19 cellular contexts compared by ENCODE assay signal in genomic region chr6:89330910-89331309, GRCh38. TPM values are rescaled to one million over a fixed set of nuclear protein-coding genes. Genes with fewer than 3 reads are reported as not detected.
DNase-seq lines count a peak whose midpoint lies in the region; ATAC-seq and TF ChIP-seq lines count a peak whose summit lies in the region.
"Had no signal": no experiment of that assay in that cellular context is flagged by ENCODE, and none has a peak within 500 bp of the region (broad histone marks: within the 10 kb centered on the region; RNA-seq: fewer than 3 reads in every experiment).

No MANE protein-coding gene starts in this region.

- H3K9ac ChIP-seq in SK-N-SH (no peak overlapping the region), adipocyte (ENCODE audit: low read length) (no peak overlapping the region)

- H2AFZ ChIP-seq in SK-N-SH (ENCODE audit: low read depth): no peak overlapping the region
- H2AFZ ChIP-seq: GM23338 had no signal

- H3K4me3 ChIP-seq in HEK293 (ENCODE audit: low read depth, low read length) (no peak overlapping the region), SK-N-SH (ENCODE audit: low read depth in 2 of 2, low read length in 1 of 2) (no peak overlapping the region), adipocyte (ENCODE audit: low read length) (no peak overlapping the region), fibroblast of villous mesenchyme (ENCODE audit: low read depth, low read length) (no peak overlapping the region)
- H3K4me3 ChIP-seq: GM12878, GM23338 had no signal

- H3K27ac ChIP-seq in HEK293 (ENCODE audit: extremely low read depth, low read depth, low read length) (no peak overlapping the region), SK-N-SH (ENCODE audit: low read depth in 2 of 2, low read length in 1 of 2) (no peak overlapping the region)

- no peaks in the 10 kb centered on the region for H3K27me3 Mint-ChIP-seq in stimulated activated memory B cell treated with anti-CD40 and anti-IgM and Interleukin-4, amounts not matched to agents 10 μg/mL and 1 μg/mL and 100 μg/mL, for 72 hours
- H3K27me3 Mint-ChIP-seq: CD4-positive, alpha-beta memory T cell had no signal

- TF ChIP-seq EP300 in SK-N-SH (IDR thresholded peaks at IDR 0.05; ENCODE audit: borderline replicate concordance in 1 of 2, low read depth in 1 of 2, low read length in 1 of 2): peak in 1 of 2 experiments; percentile 12; a peak in 1 of 4 replicates

- no peak overlapping the region for H3K4me2 ChIP-seq in SK-N-SH
- H3K4me2 ChIP-seq: GM23338 had no signal

- no peak for TF ChIP-seq RAD21 in SK-N-SH (IDR thresholded peaks at IDR 0.05; ENCODE audit: low read length)

- peaks cover 14 to 56% of the 10 kb centered on the region in 2 experiments for H3K36me3 ChIP-seq in HEK293 (ENCODE audit: control insufficient read depth in 2 of 2, insufficient read depth in 1 of 2, low read length in 2 of 2)
- H3K36me3 ChIP-seq in SK-N-SH (replicated peaks in 1 of 2; ENCODE audit: control insufficient read depth in 1 of 2, insufficient read depth in 2 of 2, low read length in 1 of 2): peaks cover 66 to 82% of the 10 kb centered on the region in 2 experiments
- peaks cover 81% of the 10 kb centered on the region for H3K36me3 ChIP-seq in adipocyte (ENCODE audit: control insufficient read depth, insufficient read depth, low read length, severe bottlenecking)

- POLR2A ChIA-PET in HEK293 (lab: Yijun Ruan, JAX) (interaction anchor here (1.2 kb wide), 1 partner anchor 23 kb away, joined by 3 read pairs; no protein-coding TSS in a partner anchor), SK-N-SH (lab: Yijun Ruan, JAX) (no interaction called here)

- no peaks in the 10 kb centered on the region for H3K9me3 ChIP-seq in HEK293 (ENCODE audit: control insufficient read depth, insufficient read depth, low read depth, low read length)
- no peaks in the 10 kb centered on the region for H3K9me3 ChIP-seq in SK-N-SH
- H3K9me3 ChIP-seq in adipocyte (ENCODE audit: control insufficient read depth, low read length): no peaks in the 10 kb centered on the region

- no peaks in the 10 kb centered on the region for H3K79me2 ChIP-seq in SK-N-SH (ENCODE audit: insufficient read depth)

- H3K27me3 ChIP-seq in SK-N-SH (ENCODE audit: insufficient read depth) (no peaks in the 10 kb centered on the region), adipocyte (replicated peaks; ENCODE audit: control insufficient read depth, insufficient read depth, low read length) (no peaks in the 10 kb centered on the region)

- no peak for TF ChIP-seq CTCF in HEK293 (tag by site-specific recombination; IDR thresholded peaks at IDR 0.05)
- TF ChIP-seq CTCF in SK-N-SH (IDR thresholded peaks at IDR 0.05): no peak
- no peak for TF ChIP-seq CTCF in fibroblast of villous mesenchyme (IDR thresholded peaks at IDR 0.05; ENCODE audit: insufficient read depth, low read depth, low read length)

- no peaks in the 10 kb centered on the region for H4K20me1 ChIP-seq in SK-N-SH (ENCODE audit: insufficient read depth)

- no peak for ATAC-seq in stimulated activated memory B cell treated with anti-CD40 and anti-IgM and Interleukin-4, amounts not matched to agents 10 μg/mL and 1 μg/mL and 100 μg/mL, for 72 hours
- ATAC-seq: GM12878, GM23338, HCT116 had no signal

- no peaks in the 10 kb centered on the region for H3K9me3 Mint-ChIP-seq in stimulated activated memory B cell treated with anti-CD40 and anti-IgM and Interleukin-4, amounts not matched to agents 10 μg/mL and 1 μg/mL and 100 μg/mL, for 72 hours
- H3K9me3 Mint-ChIP-seq: CD4-positive, alpha-beta memory T cell; GM23338; H9; HFFc6 had no signal

- CTCF ChIA-PET in HEK293 (lab: Yijun Ruan, JAX) (interaction anchor here (0.6 kb wide), 1 partner anchor 12 kb away, joined by 3 read pairs; no protein-coding TSS in a partner anchor), SK-N-SH (lab: Yijun Ruan, JAX) (no interaction called here)

- H3K4me3 Mint-ChIP-seq in stimulated activated memory B cell treated with anti-CD40 and anti-IgM and Interleukin-4, amounts not matched to agents 10 μg/mL and 1 μg/mL and 100 μg/mL, for 72 hours: no peak overlapping the region
- H3K4me3 Mint-ChIP-seq: CD4-positive, alpha-beta memory T cell; GM23338; H9; HFFc6 had no signal

- H3K4me1 ChIP-seq in HEK293 (ENCODE audit: control insufficient read depth, insufficient read depth, low read length): no peaks in the 10 kb centered on the region
- H3K4me1 ChIP-seq in SK-N-SH (ENCODE audit: control insufficient read depth in 1 of 2, insufficient read depth in 2 of 2, low read depth in 1 of 2, low read length in 1 of 2): no peaks in the 10 kb centered on the region
- H3K4me1 ChIP-seq in adipocyte (ENCODE audit: control insufficient read depth, insufficient read depth, low read length): no peaks in the 10 kb centered on the region

- no peak overlapping the region for H3K27ac Mint-ChIP-seq in stimulated activated memory B cell treated with anti-CD40 and anti-IgM and Interleukin-4, amounts not matched to agents 10 μg/mL and 1 μg/mL and 100 μg/mL, for 72 hours
- H3K27ac Mint-ChIP-seq: CD4-positive, alpha-beta memory T cell; GM23338; H9; HFFc6 had no signal

- DNase-seq in SK-N-SH (peak; percentile 37), adipocyte (ENCODE audit: low read depth) (peak; percentile 18), fibroblast of villous mesenchyme (ENCODE audit: low read depth) (peak; percentile 28), HUDEP-2 (lab: John Stamatoyannopoulos, UW; ENCODE audit: unreplicated experiment in 76 of 76) (no peak)
- DNase-seq: C1 segment of cervical spinal cord; Calu3; CD4-positive, alpha-beta memory T cell; COR-L47; DMS79; EL; GDM1; H9; HFFc6 had no signal

- 100% methylated on average over 1 of the region's 1 CpG for WGBS in SK-N-SH (ENCODE audit: low lambda C conversion rate)

- no peaks in the 10 kb centered on the region for H3K4me1 Mint-ChIP-seq in stimulated activated memory B cell treated with anti-CD40 and anti-IgM and Interleukin-4, amounts not matched to agents 10 μg/mL and 1 μg/mL and 100 μg/mL, for 72 hours
- H3K4me1 Mint-ChIP-seq: GM23338, H9 had no signal

- H3K9me2 ChIP-seq in SK-N-SH: no peaks in the 10 kb centered on the region

- no peaks in the 10 kb centered on the region for H3F3A ChIP-seq in SK-N-SH (replicated peaks; ENCODE audit: insufficient read depth)

- H3K36me3 Mint-ChIP-seq in stimulated activated memory B cell treated with anti-CD40 and anti-IgM and Interleukin-4, amounts not matched to agents 10 μg/mL and 1 μg/mL and 100 μg/mL, for 72 hours: peaks cover 59% of the 10 kb centered on the region

TF ChIP-seq in HEK293, 187 proteins besides CTCF, POLR2A, EP300 and RAD21:
- TF ChIP-seq ZNF692 (tag by site-specific recombination; IDR thresholded peaks at IDR 0.05) (no peak), ZNF501 (tag by site-specific recombination; IDR thresholded peaks at IDR 0.05) (no peak), ZNF664 (tag by site-specific recombination; IDR thresholded peaks at IDR 0.05) (peak; percentile 32; the same call in 1 of the 2 replicates)

TF ChIP-seq in SK-N-SH, 30 proteins besides CTCF, POLR2A, EP300 and RAD21:
- TF ChIP-seq RCOR1 (IDR thresholded peaks at IDR 0.05; ENCODE audit: low read length): peak; percentile 72
- TF ChIP-seq GATA2 (CRISPR knock-in tag; IDR thresholded peaks at IDR 0.05): peak; percentile 80
- no peak for TF ChIP-seq NRF1 (IDR thresholded peaks at IDR 0.05; ENCODE audit: low read depth, low read length)
- no peak for TF ChIP-seq FOXJ3 (CRISPR knock-in tag; IDR thresholded peaks at IDR 0.05)
- TF ChIP-seq RFX5 (IDR thresholded peaks at IDR 0.05; ENCODE audit: low read length): no peak
- TF ChIP-seq EZH2phosphoT487 (IDR thresholded peaks at IDR 0.05; ENCODE audit: borderline replicate concordance, low read depth): no peak
- no peak for TF ChIP-seq MEF2A (IDR thresholded peaks at IDR 0.05; ENCODE audit: borderline replicate concordance, low read depth)
- TF ChIP-seq, protein P1, sequence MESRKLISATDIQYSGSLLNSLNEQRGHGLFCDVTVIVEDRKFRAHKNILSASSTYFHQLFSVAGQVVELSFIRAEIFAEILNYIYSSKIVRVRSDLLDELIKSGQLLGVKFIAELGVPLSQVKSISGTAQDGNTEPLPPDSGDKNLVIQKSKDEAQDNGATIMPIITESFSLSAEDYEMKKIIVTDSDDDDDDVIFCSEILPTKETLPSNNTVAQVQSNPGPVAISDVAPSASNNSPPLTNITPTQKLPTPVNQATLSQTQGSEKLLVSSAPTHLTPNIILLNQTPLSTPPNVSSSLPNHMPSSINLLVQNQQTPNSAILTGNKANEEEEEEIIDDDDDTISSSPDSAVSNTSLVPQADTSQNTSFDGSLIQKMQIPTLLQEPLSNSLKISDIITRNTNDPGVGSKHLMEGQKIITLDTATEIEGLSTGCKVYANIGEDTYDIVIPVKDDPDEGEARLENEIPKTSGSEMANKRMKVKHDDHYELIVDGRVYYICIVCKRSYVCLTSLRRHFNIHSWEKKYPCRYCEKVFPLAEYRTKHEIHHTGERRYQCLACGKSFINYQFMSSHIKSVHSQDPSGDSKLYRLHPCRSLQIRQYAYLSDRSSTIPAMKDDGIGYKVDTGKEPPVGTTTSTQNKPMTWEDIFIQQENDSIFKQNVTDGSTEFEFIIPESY (IDR thresholded peaks at IDR 0.05; ENCODE audit: borderline replicate concordance, low read depth): no peak
- no peak for TF ChIP-seq GABPA (IDR thresholded peaks at IDR 0.05; ENCODE audit: low read depth)

RNA-seq across cellular contexts. Expression of gene GABRR2, which starts 15.8 kb away (rescaled TPM):
- 0.08 and 0.18 TPM in 2 replicates for polyA plus RNA-seq in SK-N-SH (2012; rRNA removed)
- polyA plus RNA-seq in SK-N-SH (2012; cell fraction: cytosol; rRNA removed): 0.01 and 0.03 TPM in 2 replicates
- polyA plus RNA-seq in SK-N-SH (2012; cell fraction: nucleus; rRNA removed): 1.4 and 1.6 TPM in 2 replicates
- total RNA-seq in fibroblast of villous mesenchyme: under 0.01 and 0.32 TPM in 2 replicates
- total RNA-seq: A172, GM23338, H9 had no signal
- polyA plus RNA-seq: GM23338 had no signal

RNA-seq across cellular contexts. Expression of gene UBE2J1, which starts 21.6 kb away (rescaled TPM):
- polyA plus RNA-seq in SK-N-SH (2012; rRNA removed): 11.3 and 16.2 TPM in 2 replicates
- 17.5 and 20.7 TPM in 2 replicates for polyA plus RNA-seq in SK-N-SH (2012; cell fraction: cytosol; rRNA removed)
- 7.6 and 10.7 TPM in 2 replicates for polyA plus RNA-seq in SK-N-SH (2012; cell fraction: nucleus; rRNA removed)
- total RNA-seq in fibroblast of villous mesenchyme: 47.7 and 54.4 TPM in 2 replicates

Comparison
In these comparisons a context has a peak if more than half of its experiments do, and no peak if none do; other contexts are left out.
1. DNase-seq: peak in SK-N-SH (single experiment), adipocyte (single experiment) and fibroblast of villous mesenchyme (single experiment); none in HUDEP-2 (0 of 76).